19 cellular contexts compared by ENCODE assay signal in the genomic region with DNA sequence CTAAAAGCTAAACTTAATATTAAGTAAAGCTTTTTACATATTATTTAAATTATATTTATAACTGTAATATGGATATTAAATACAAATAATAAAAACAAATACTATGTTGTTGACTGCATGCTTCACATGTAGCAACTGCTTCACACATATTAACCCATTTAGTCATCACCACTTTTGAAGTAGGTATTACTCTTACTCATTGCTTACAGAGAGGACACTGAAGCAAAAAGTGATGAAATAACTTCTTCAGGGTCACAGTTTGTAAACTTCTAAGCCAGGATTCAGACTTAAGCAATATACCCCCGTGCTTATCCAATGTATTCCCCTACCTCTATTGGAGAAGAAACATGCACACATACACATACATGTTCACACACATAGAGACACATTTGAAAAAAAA.
DNase-seq lines count a peak whose midpoint lies in the region; FAIRE-seq and TF ChIP-seq lines count a peak whose summit lies in the region.
"Had no signal": no experiment of that assay in that cellular context is flagged by ENCODE, and none has a peak within 500 bp of the region (broad histone marks: within the 10 kb centered on the region; RNA-seq: fewer than 3 reads in every experiment).

No MANE protein-coding gene starts in this region.

- FAIRE-seq in small intestine (lab: Jason Lieb, UNC): no peak
- FAIRE-seq: HTR-8/SVneo had no signal

- H3K27ac ChIP-seq in ascending aorta: no peak overlapping the region
- H3K27ac ChIP-seq in small intestine (ENCODE audit: low read depth in 1 of 2, low read length in 1 of 2): no peak overlapping the region
- H3K27ac ChIP-seq: right atrium auricular region, thoracic aorta had no signal

- 61 to 74% (median 63%) methylated on average over 1 of the region's 1 CpG for WGBS in small intestine, 3 donors

- no peaks in the 10 kb centered on the region for H3K36me3 ChIP-seq in ascending aorta
- no peaks in the 10 kb centered on the region for H3K36me3 ChIP-seq in small intestine (ENCODE audit: control insufficient read depth in 2 of 2, insufficient read depth in 2 of 2, low read length in 2 of 2)
- H3K36me3 ChIP-seq: right atrium auricular region, thoracic aorta had no signal

- intact Hi-C loops in ascending aorta (cut with DNase I): no loop called here

- no peaks in the 10 kb centered on the region for H3K9me3 ChIP-seq in ascending aorta
- H3K9me3 ChIP-seq in small intestine (ENCODE audit: control insufficient read depth, low read depth): no peaks in the 10 kb centered on the region
- H3K9me3 ChIP-seq: right atrium auricular region, thoracic aorta had no signal

- TF ChIP-seq CTCF in epithelial cell of esophagus (IDR thresholded peaks at IDR 0.05; ENCODE audit: insufficient read depth, low read depth, low read length, missing control alignments) (no peak), ascending aorta (IDR thresholded peaks at IDR 0.05) (no peak)

- peak; percentile 85 for DNase-seq in HCEC 1CT
- peak; percentile 15 for DNase-seq in RKO (ENCODE audit: low spot score)
- DNase-seq in epithelial cell of esophagus (ENCODE audit: low read depth): peak; percentile 90
- DNase-seq in renal cortical epithelial cell (ENCODE audit: low read depth): peak; percentile 32
- DNase-seq in ascending aorta (ENCODE audit: low spot score in 2 of 2): no peak
- no peak for DNase-seq in CD1c-positive myeloid dendritic cell (ENCODE audit: extremely low spot score)
- no peak for DNase-seq in small intestine
- DNase-seq: activated CD4-positive, CD25-positive, alpha-beta regulatory T cell treated with anti-CD3 and anti-CD28 coated beads, Interleukin-2, amount 50 U/mL, for 72 hours; activated naive CD8-positive, alpha-beta T cell treated with anti-CD3 and anti-CD28 coated beads, Interleukin-2, amount 10 ng/mL, durations not matched to agents 7 days and 5 days; caudate nucleus; COR-L47; effector CD4-positive, alpha-beta T cell; naive thymus-derived CD4-positive, alpha-beta T cell; NCI-H1417 treated with DMSO at 0.1 percent for 48 hours; T1000 had no signal

- H3K4me1 ChIP-seq in ascending aorta: no peaks in the 10 kb centered on the region
- H3K4me1 ChIP-seq in small intestine (ENCODE audit: control insufficient read depth in 2 of 2, insufficient read depth in 1 of 2, low read depth in 1 of 2, low read length in 1 of 2): no peaks in the 10 kb centered on the region
- H3K4me1 ChIP-seq: right atrium auricular region had no signal

- no peak overlapping the region for H3K4me3 ChIP-seq in epithelial cell of esophagus (ENCODE audit: low read length)
- H3K4me3 ChIP-seq in ascending aorta: no peak overlapping the region
- no peak overlapping the region for H3K4me3 ChIP-seq in small intestine (ENCODE audit: low read depth in 1 of 2, low read length in 2 of 2)
- H3K4me3 ChIP-seq: GM23338, right atrium auricular region, thoracic aorta had no signal

- H3K27me3 ChIP-seq in ascending aorta: no peaks in the 10 kb centered on the region
- no peaks in the 10 kb centered on the region for H3K27me3 ChIP-seq in small intestine (ENCODE audit: control insufficient read depth in 2 of 2, insufficient read depth in 2 of 2, low read length in 2 of 2)
- H3K27me3 ChIP-seq: right atrium auricular region had no signal

Comparison
In these comparisons a context has a peak if more than half of its experiments do, and no peak if none do; other contexts are left out.
1. DNase-seq: peak in HCEC 1CT (single experiment), RKO (single experiment), epithelial cell of esophagus (single experiment) and renal cortical epithelial cell (single experiment); none in ascending aorta (0 of 2), CD1c-positive myeloid dendritic cell (single experiment) and small intestine (single experiment).